25 cellular contexts compared by ENCODE assay signal in genomic region chr12:129662184-129662583, GRCh38.
"Had no signal": no experiment of that assay in that cellular context is flagged by ENCODE, and none has a peak within 500 bp of the region (broad histone marks: within the 10 kb centered on the region; RNA-seq: fewer than 3 reads in every experiment).

No MANE protein-coding gene starts in this region.

- H3K27ac ChIP-seq: coronary artery, esophagus squamous epithelium, left ventricle myocardium inferior, prostate gland, sigmoid colon, spleen, testis, tibial artery had no signal

- H3K9me3 ChIP-seq: esophagus squamous epithelium, left ventricle myocardium inferior, prostate gland, testis had no signal

- H3K4me3 ChIP-seq: coronary artery, esophagus squamous epithelium, left ventricle myocardium inferior, lung, prostate gland, sigmoid colon, spleen, testis, tibial artery had no signal

- DNase-seq: dermis blood vessel endothelial cell; effector memory CD8-positive, alpha-beta T cell; esophagus squamous epithelium; foreskin melanocyte; hypothalamus; immature natural killer cell; islet precursor cell; kidney glomerular epithelial cell; left colon; left ventricle myocardium inferior; naive thymus-derived CD8-positive, alpha-beta T cell; nephron progenitor cell; nucleus accumbens; right cardiac atrium; sigmoid colon; spleen; stimulated activated CD4-positive, alpha-beta T cell treated with anti-CD3 and anti-CD28 coated beads, Interleukin-4, amount 100 ng/mL, for 4 hours; stimulated activated naive CD8-positive, alpha-beta T cell treated with anti-CD3 and anti-CD28 coated beads, Interleukin-15, Interleukin-2, amounts not matched to agents 100 U/mL and 50 U/mL, for 24 hours; substantia nigra; testis; tibial artery had no signal

- H3K36me3 ChIP-seq: esophagus squamous epithelium, left ventricle myocardium inferior, prostate gland, sigmoid colon, spleen, tibial artery had no signal

- H3K27me3 ChIP-seq: esophagus squamous epithelium, sigmoid colon, spleen, testis, tibial artery had no signal

- ATAC-seq: effector memory CD8-positive, alpha-beta T cell; left colon; naive thymus-derived CD8-positive, alpha-beta T cell; right cardiac atrium; stimulated activated memory B cell treated with anti-CD40 and anti-IgM and Interleukin-4, amounts not matched to agents 10 μg/mL and 1 μg/mL and 100 μg/mL, for 72 hours; stimulated activated naive CD8-positive, alpha-beta T cell treated with anti-CD3 and anti-CD28 coated beads, Interleukin-15, Interleukin-2, amounts not matched to agents 100 U/mL and 50 U/mL, for 24 hours had no signal

- H3K4me1 ChIP-seq: esophagus squamous epithelium, left ventricle myocardium inferior, prostate gland, sigmoid colon, spleen, testis, tibial artery had no signal
